In the genomic region with DNA sequence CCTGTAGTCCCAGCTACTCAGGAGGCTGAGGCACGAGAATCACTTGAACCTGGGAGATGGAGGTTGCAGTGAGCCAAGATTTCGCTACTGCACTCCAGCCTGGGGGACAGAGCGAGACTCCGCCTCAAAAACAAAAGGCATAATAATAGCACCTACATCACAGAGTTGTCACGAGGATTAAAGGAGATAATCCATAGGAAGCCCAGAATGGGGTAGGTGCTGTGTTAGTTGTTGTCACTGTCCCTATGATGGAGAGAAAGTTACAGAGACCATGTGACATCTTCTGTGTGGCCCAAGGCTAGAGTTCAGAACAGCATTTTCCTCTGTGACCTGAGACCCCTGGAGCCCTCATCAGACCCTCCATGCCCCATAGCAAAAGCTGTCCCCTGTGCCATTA, we compare ENCODE assay signal across 12 cellular contexts. TPM values are rescaled to one million over a fixed set of nuclear protein-coding genes. Genes with fewer than 3 reads are reported as not detected.
DNase-seq lines count a peak whose midpoint lies in the region; ATAC-seq, FAIRE-seq and TF ChIP-seq lines count a peak whose summit lies in the region.
"Not testable (repeated sequence)": the region's sequence is repeated elsewhere in the genome, so short reads cannot be mapped to it uniquely, and the experiment has no call there.
"Had no signal": no experiment of that assay in that cellular context is flagged by ENCODE, and none has a peak within 500 bp of the region (broad histone marks: within the 10 kb centered on the region; RNA-seq: fewer than 3 reads in every experiment).

No MANE protein-coding gene starts in this region.

- H3K9me1 ChIP-seq in K562 (ENCODE audit: control insufficient read depth, insufficient read depth, low read length) = not testable (repeated sequence)

- intact Hi-C loops in PC-9 (cut with micrococcal nuclease; ENCODE audit: unreplicated experiment); K562 (cut with micrococcal nuclease); dendritic cell treated with granulocyte-macrophage colony-stimulating factor and Interleukin-4, amounts not matched to agents 40 ng/mL and 50 ng/mL, for 4 days (cut with micrococcal nuclease): not testable (repeated sequence)

- not testable (repeated sequence) for H3K4me3 Mint-ChIP-seq in dendritic cell treated with granulocyte-macrophage colony-stimulating factor and Interleukin-4, amounts not matched to agents 40 ng/mL and 50 ng/mL, for 4 days

- TF ChIP-seq RAD21 in K562 (CRISPR knock-in tag; conservative IDR thresholded peaks at IDR 0.05 in 1 of 2, IDR thresholded peaks at IDR 0.05 in 1 of 2) = not testable (repeated sequence)

- H3K9me3 Mint-ChIP-seq in dendritic cell treated with granulocyte-macrophage colony-stimulating factor and Interleukin-4, amounts not matched to agents 40 ng/mL and 50 ng/mL, for 4 days = not testable (repeated sequence)

- not testable (repeated sequence) for H3K27me3 ChIP-seq in PC-9 (ENCODE audit: insufficient read depth, low read depth); K562 (ENCODE audit: control insufficient read depth in 2 of 2, insufficient read depth in 2 of 2, low read length in 2 of 2); hepatocyte

- not testable (repeated sequence) for H3K9me3 ChIP-seq in PC-9 (ENCODE audit: insufficient read depth, low read depth); K562 (replicated peaks; ENCODE audit: control insufficient read depth, insufficient read depth, low read depth, low read length); hepatocyte (ENCODE audit: low read depth)

- H3K9ac ChIP-seq in K562 (ENCODE audit: insufficient read depth in 1 of 2, low read depth in 2 of 2, low read length in 2 of 2) = not testable (repeated sequence)

- DNase-seq in DMS53 (lab: John Stamatoyannopoulos, UW) (peak; percentile 67), NCI-H510A treated with DMSO at 0.1 percent for 48 hours (lab: John Stamatoyannopoulos, UW) (peak; percentile 49)
- not testable (repeated sequence) for DNase-seq in PC-9; K562 (ENCODE audit: extremely low read depth in 1 of 4, low spot score in 3 of 4); hepatocyte (ENCODE audit: low spot score)

- not testable (repeated sequence) for ATAC-seq in K562

- FAIRE-seq in K562 (lab: Jason Lieb, UNC) = not testable (repeated sequence)

- H3K27me3 Mint-ChIP-seq in dendritic cell treated with granulocyte-macrophage colony-stimulating factor and Interleukin-4, amounts not matched to agents 40 ng/mL and 50 ng/mL, for 4 days = not testable (repeated sequence)

- 59% methylated on average over 5 of the region's 5 CpGs for WGBS in K562 (ENCODE audit: insufficient coverage, low coverage, missing lambda C conversion rate)
- 90% methylated on average over 5 of the region's 5 CpGs for WGBS in hepatocyte (ENCODE audit: low lambda C conversion rate, missing lambda C conversion rate)

- peak overlapping the region; percentile 61 for H3K27ac Mint-ChIP-seq in dendritic cell treated with granulocyte-macrophage colony-stimulating factor and Interleukin-4, amounts not matched to agents 40 ng/mL and 50 ng/mL, for 4 days

- CTCF ChIA-PET in PC-9 (lab: Charles Lee); K562 (lab: Yijun Ruan, JAX; ENCODE audit: low intra/inter-chr PET ratio): not testable (repeated sequence)

- in situ Hi-C loops in K562 (cut with MboI) = not testable (repeated sequence)

- not testable (repeated sequence) for H3K9me2 ChIP-seq in PC-9 (ENCODE audit: insufficient read depth); hepatocyte (replicated peaks; ENCODE audit: insufficient read depth)

- BruUV-seq in PC-9 (replicated peaks; lab: Mats Ljungman, UMichigan); K562 (replicated peaks; lab: Mats Ljungman, UMichigan): not testable (repeated sequence)

- not testable (repeated sequence) for H3F3A ChIP-seq in PC-9 (ENCODE audit: insufficient read depth, low read depth)

- H3K79me2 ChIP-seq in PC-9 (ENCODE audit: low read depth); K562 (ENCODE audit: control insufficient read depth, insufficient read depth, low read length); hepatocyte: not testable (repeated sequence)

- POLR2A ChIA-PET in PC-9 (lab: Charles Lee; ENCODE audit: unreplicated experiment); K562 (lab: Yijun Ruan, JAX): not testable (repeated sequence)

- H3K36me3 Mint-ChIP-seq in dendritic cell treated with granulocyte-macrophage colony-stimulating factor and Interleukin-4, amounts not matched to agents 40 ng/mL and 50 ng/mL, for 4 days (ENCODE audit: low read depth) = not testable (repeated sequence)

- not testable (repeated sequence) for H3K27ac ChIP-seq in PC-9; K562 (ENCODE audit: extremely low read depth, low read depth, low read length)
- H3K27ac ChIP-seq in hepatocyte = peak overlapping the region; percentile 34

- not testable (repeated sequence) for TF ChIP-seq CTCF in PC-9 (conservative IDR thresholded peaks at IDR 0.05); K562 (IDR thresholded peaks at IDR 0.05 in 2 of 3, conservative IDR thresholded peaks at IDR 0.05 in 1 of 3; ENCODE audit: insufficient read depth in 2 of 3, low read depth in 1 of 3, low read length in 3 of 3); hepatocyte (IDR thresholded peaks at IDR 0.05; ENCODE audit: poor library complexity)

- H3K36me3 ChIP-seq in PC-9 (ENCODE audit: low read depth); K562 (ENCODE audit: control insufficient read depth, insufficient read depth, low read length); hepatocyte (replicated peaks; ENCODE audit: insufficient read depth, low read depth): not testable (repeated sequence)

- not testable (repeated sequence) for TF ChIP-seq POLR2A in K562 (conservative IDR thresholded peaks at IDR 0.05)

- peaks cover 48% of the 10 kb centered on the region for H3K4me1 Mint-ChIP-seq in dendritic cell treated with granulocyte-macrophage colony-stimulating factor and Interleukin-4, amounts not matched to agents 40 ng/mL and 50 ng/mL, for 4 days (ENCODE audit: low read depth)

- not testable (repeated sequence) for TF ChIP-seq EP300 in K562 (IDR thresholded peaks at IDR 0.05; ENCODE audit: low read length)

- H2AFZ ChIP-seq in PC-9, hepatocyte: not testable (repeated sequence)
- H2AFZ ChIP-seq in K562 (ENCODE audit: low read depth, low read length) = peak overlapping the region; percentile 14; the same call in 1 of the 2 replicates

- not testable (repeated sequence) for H3K4me3 ChIP-seq in PC-9, K562, hepatocyte

- not testable (repeated sequence) for H4K20me1 ChIP-seq in PC-9 (ENCODE audit: insufficient read depth); K562 (replicated peaks; ENCODE audit: control insufficient read depth, insufficient read depth, low read length); hepatocyte (ENCODE audit: insufficient read depth, poor library complexity, severe bottlenecking)

- peaks cover 20% of the 10 kb centered on the region for H3K4me1 ChIP-seq in PC-9 (replicated peaks; ENCODE audit: insufficient read depth)
- H3K4me1 ChIP-seq in K562 (replicated peaks in 1 of 2; ENCODE audit: control insufficient read depth in 2 of 2, insufficient read depth in 2 of 2, low read length in 2 of 2) = peaks cover 8 to 17% of the 10 kb centered on the region in 2 experiments
- not testable (repeated sequence) for H3K4me1 ChIP-seq in hepatocyte (ENCODE audit: insufficient read depth)

- H3K4me2 ChIP-seq in PC-9 = peak overlapping the region; percentile 31; the same call in 1 of the 2 replicates
- H3K4me2 ChIP-seq in K562 (ENCODE audit: insufficient read depth, low read length); hepatocyte: not testable (repeated sequence)

RNA-seq across cellular contexts. Expression of gene CELA2A, which starts 7.4 kb away (rescaled TPM):
- total RNA-seq in PC-9 (2021) = not detected in 2 replicates
- total RNA-seq in K562 (2011; cell fraction: chromatin; rRNA removed; ENCODE audit: low replicate concordance) = not detected in 2 replicates
- not detected in 2 replicates for total RNA-seq in K562 (2011; cell fraction: nucleolus; rRNA removed)
- not detected in 2 replicates for total RNA-seq in K562 (2011; cell fraction: nucleoplasm; rRNA removed)
- not detected in 2 replicates for total RNA-seq in K562 (2014; rRNA removed)
- not detected in 2 replicates for total RNA-seq in K562 (2014; rRNA removed; fragmentation: Illumina TruSeq; extraction: Trizol)
- not detected in 2 replicates for total RNA-seq in K562 (2015; rRNA removed; fragmentation: Illumina TruSeq; extraction: Trizol)
- total RNA-seq in K562 (2021) = 0.47 and 0.62 TPM in 2 replicates
- not detected in 2 replicates for polyA plus RNA-seq in K562 (2011; rRNA removed)
- not detected in 2 replicates for polyA plus RNA-seq in K562 (2011; cell fraction: cytosol; rRNA removed)
- polyA plus RNA-seq in K562 (2011; cell fraction: nucleus; rRNA removed) = 0.17 TPM in 1 of 2 replicates, not detected in the other
- 0.30 TPM in 1 of 2 replicates, not detected in the other for polyA plus RNA-seq in K562 (2012)
- not detected in 2 replicates for polyA plus RNA-seq in K562 (2014; fragmentation: Illumina TruSeq; extraction: Trizol)
- polyA plus RNA-seq in K562 (2014; fragmentation: Nextera tagmentation; extraction: Ambion mirVana) = not detected
- not detected in 2 replicates for polyA plus RNA-seq in K562 (2014; rRNA removed)
- not detected in 2 replicates for polyA minus RNA-seq in K562 (2011; rRNA and poly(A)+ RNA removed)
- not detected in 2 replicates for polyA minus RNA-seq in K562 (2011; cell fraction: cytosol; rRNA and poly(A)+ RNA removed)
- not detected in 2 replicates for polyA minus RNA-seq in K562 (2011; cell fraction: nucleus; rRNA and poly(A)+ RNA removed)
- 2.2 and 9.5 TPM in 2 replicates for total RNA-seq in hepatocyte
- polyA plus RNA-seq in hepatocyte = 5.6 TPM in 2 replicates
- total RNA-seq: A673; Caco-2; Calu3; CD4-positive, alpha-beta T cell; CD8-positive, alpha-beta T cell had no signal
- polyA plus RNA-seq: AG04450 had no signal

RNA-seq across cellular contexts. Expression of gene CELA2B, which starts 12.0 kb away (rescaled TPM):
- total RNA-seq in PC-9 (2021) (not detected in 2 replicates), K562 (2014; rRNA removed) (2.1 TPM in 1 of 2 replicates, not detected in the other), K562 (2014; rRNA removed; fragmentation: Illumina TruSeq; extraction: Trizol) (not detected in 2 replicates), K562 (2015; rRNA removed; fragmentation: Illumina TruSeq; extraction: Trizol) (not detected in 2 replicates), K562 (2021) (0.40 and 0.51 TPM in 2 replicates), hepatocyte (0.73 TPM in 1 of 2 replicates, not detected in the other)
- total RNA-seq in K562 (2011; cell fraction: chromatin; rRNA removed; ENCODE audit: low replicate concordance) = not detected in 2 replicates
- total RNA-seq in K562 (2011; cell fraction: nucleolus; rRNA removed) = not detected in 2 replicates
- not detected in 2 replicates for total RNA-seq in K562 (2011; cell fraction: nucleoplasm; rRNA removed)
- polyA plus RNA-seq in K562 (2011; rRNA removed) (not detected in 2 replicates), K562 (2014; fragmentation: Illumina TruSeq; extraction: Trizol) (not detected in 2 replicates), K562 (2014; fragmentation: Nextera tagmentation; extraction: Ambion mirVana) (under 1 TPM in 1 of 2 experiments, not detected in 1; 0.25 TPM), K562 (2014; rRNA removed) (0.25 and 0.39 TPM in 2 replicates), hepatocyte (1.4 TPM in 1 of 2 replicates, not detected in the other)
- 0.31 TPM in 1 of 2 replicates, not detected in the other for polyA plus RNA-seq in K562 (2011; cell fraction: cytosol; rRNA removed)
- polyA plus RNA-seq in K562 (2011; cell fraction: nucleus; rRNA removed) = not detected in 2 replicates
- 0.28 TPM in 1 of 2 replicates, not detected in the other for polyA plus RNA-seq in K562 (2012)
- polyA minus RNA-seq in K562 (2011; rRNA and poly(A)+ RNA removed) = 0.28 TPM in 1 of 2 replicates, not detected in the other
- polyA minus RNA-seq in K562 (2011; cell fraction: cytosol; rRNA and poly(A)+ RNA removed) = not detected in 2 replicates
- polyA minus RNA-seq in K562 (2011; cell fraction: nucleus; rRNA and poly(A)+ RNA removed) = not detected in 2 replicates
- total RNA-seq: A673; Caco-2; Calu3; CD4-positive, alpha-beta T cell; CD8-positive, alpha-beta T cell had no signal
- polyA plus RNA-seq: AG04450 had no signal

RNA-seq across cellular contexts. Expression of gene CTRC, which starts 25.7 kb away (rescaled TPM):
- not detected in 2 replicates for total RNA-seq in PC-9 (2021)
- total RNA-seq in K562 (2011; cell fraction: chromatin; rRNA removed; ENCODE audit: low replicate concordance) = not detected in 2 replicates
- not detected in 2 replicates for total RNA-seq in K562 (2011; cell fraction: nucleolus; rRNA removed)
- total RNA-seq in K562 (2011; cell fraction: nucleoplasm; rRNA removed) = not detected in 2 replicates
- not detected in 2 replicates for total RNA-seq in K562 (2014; rRNA removed)
- total RNA-seq in K562 (2014; rRNA removed; fragmentation: Illumina TruSeq; extraction: Trizol) = not detected in 2 replicates
- total RNA-seq in K562 (2015; rRNA removed; fragmentation: Illumina TruSeq; extraction: Trizol) = not detected in 2 replicates
- 0.84 and 1.2 TPM in 2 replicates for total RNA-seq in K562 (2021)
- not detected in 2 replicates for polyA plus RNA-seq in K562 (2011; rRNA removed)
- not detected in 2 replicates for polyA plus RNA-seq in K562 (2011; cell fraction: cytosol; rRNA removed)
- not detected in 2 replicates for polyA plus RNA-seq in K562 (2011; cell fraction: nucleus; rRNA removed)
- 0.03 and 0.12 TPM in 2 replicates for polyA plus RNA-seq in K562 (2012)
- polyA plus RNA-seq in K562 (2014; fragmentation: Illumina TruSeq; extraction: Trizol) = not detected in 2 replicates
- not detected for polyA plus RNA-seq in K562 (2014; fragmentation: Nextera tagmentation; extraction: Ambion mirVana)
- polyA plus RNA-seq in K562 (2014; rRNA removed) = not detected in 2 replicates
- not detected in 2 replicates for polyA minus RNA-seq in K562 (2011; rRNA and poly(A)+ RNA removed)
- polyA minus RNA-seq in K562 (2011; cell fraction: cytosol; rRNA and poly(A)+ RNA removed) = not detected in 2 replicates
- polyA minus RNA-seq in K562 (2011; cell fraction: nucleus; rRNA and poly(A)+ RNA removed) = not detected in 2 replicates
- not detected in 2 replicates for total RNA-seq in hepatocyte
- 0.36 and 0.66 TPM in 2 replicates for polyA plus RNA-seq in hepatocyte
- total RNA-seq: Caco-2, Calu3 had no signal
- polyA plus RNA-seq: AG04450 had no signal

RNA-seq across cellular contexts. Expression of gene EFHD2, which starts 54.2 kb away (rescaled TPM):
- total RNA-seq in PC-9 (2021) = 129 and 160 TPM in 2 replicates
- 5.8 and 18.8 TPM in 2 replicates for total RNA-seq in K562 (2011; cell fraction: chromatin; rRNA removed; ENCODE audit: low replicate concordance)
- total RNA-seq in K562 (2011; cell fraction: nucleolus; rRNA removed) = 14.5 and 18.0 TPM in 2 replicates
- total RNA-seq in K562 (2011; cell fraction: nucleoplasm; rRNA removed) = 10.8 and 14.2 TPM in 2 replicates
- 53.6 and 62.9 TPM in 2 replicates for total RNA-seq in K562 (2014; rRNA removed)
- 8.6 and 8.8 TPM in 2 replicates for total RNA-seq in K562 (2014; rRNA removed; fragmentation: Illumina TruSeq; extraction: Trizol)
- total RNA-seq in K562 (2015; rRNA removed; fragmentation: Illumina TruSeq; extraction: Trizol) = 25.2 and 27.9 TPM in 2 replicates
- total RNA-seq in K562 (2021) = 64.3 and 70.0 TPM in 2 replicates
- polyA plus RNA-seq in K562 (2011; rRNA removed) = 19.7 and 22.8 TPM in 2 replicates
- polyA plus RNA-seq in K562 (2011; cell fraction: cytosol; rRNA removed) = 25.0 and 52.4 TPM in 2 replicates
- polyA plus RNA-seq in K562 (2011; cell fraction: nucleus; rRNA removed) = 15.0 and 24.5 TPM in 2 replicates
- 38.1 and 44.7 TPM in 2 replicates for polyA plus RNA-seq in K562 (2012)
- polyA plus RNA-seq in K562 (2014; fragmentation: Illumina TruSeq; extraction: Trizol) = 26.1 and 40.7 TPM in 2 replicates
- polyA plus RNA-seq in K562 (2014; fragmentation: Nextera tagmentation; extraction: Ambion mirVana) = 1 to 10 TPM; 1.7 to 1.8 TPM
- 62.3 and 73.5 TPM in 2 replicates for polyA plus RNA-seq in K562 (2014; rRNA removed)
- 5.5 and 6.9 TPM in 2 replicates for polyA minus RNA-seq in K562 (2011; rRNA and poly(A)+ RNA removed)
- 16.4 and 20.5 TPM in 2 replicates for polyA minus RNA-seq in K562 (2011; cell fraction: cytosol; rRNA and poly(A)+ RNA removed)
- 4.4 and 5.1 TPM in 2 replicates for polyA minus RNA-seq in K562 (2011; cell fraction: nucleus; rRNA and poly(A)+ RNA removed)
- total RNA-seq in hepatocyte = 34.0 and 34.4 TPM in 2 replicates
- polyA plus RNA-seq in hepatocyte = 63.7 and 67.5 TPM in 2 replicates
